In genomic region chr10:107275806-107276205, GRCh38 we compare ENCODE assay signal across 29 cellular contexts.
"Had no signal": no experiment of that assay in that cellular context is flagged by ENCODE, and none has a peak within 500 bp of the region (broad histone marks: within the 10 kb centered on the region; RNA-seq: fewer than 3 reads in every experiment).

No MANE protein-coding gene starts in this region.

- H3K27me3 ChIP-seq: foreskin keratinocyte, ovary, sigmoid colon, stomach, thyroid gland, vagina had no signal

- H3K4me3 ChIP-seq: dorsolateral prefrontal cortex, left ventricle myocardium inferior, lower lobe of right lung, ovary, psoas muscle, sigmoid colon, stomach, thyroid gland, vagina had no signal

- DNase-seq: dorsolateral prefrontal cortex; effector CD4-positive, alpha-beta T cell; foreskin keratinocyte; hypothalamus; immature natural killer cell; islet precursor cell; kidney glomerular epithelial cell; left colon; left ventricle myocardium inferior; lower lobe of right lung; natural killer cell; occipital lobe; ovary; posterior cingulate gyrus; psoas muscle; right cardiac atrium; sigmoid colon; small intestine; stimulated activated CD4-positive, alpha-beta T cell treated with anti-CD3 and anti-CD28 coated beads, Interleukin-12 subunit alpha, Interleukin-12 subunit beta, amount 100 ng/mL, for 4 hours; stimulated activated CD4-positive, alpha-beta T cell treated with anti-CD3 and anti-CD28 coated beads, Interleukin-2, amount 100 ng/mL, for 24 hours; stimulated activated CD4-positive, alpha-beta T cell treated with anti-CD3 and anti-CD28 coated beads, Interleukin-4, amount 100 ng/mL, for 24 hours; stimulated activated naive CD4-positive, alpha-beta T cell treated with Interleukin-2 at 50 U/mL for 16 hours; stomach; thyroid gland; trophoblast cell had no signal

- H3K36me3 Mint-ChIP-seq: immature natural killer cell; natural killer cell; stimulated activated effector memory CD8-positive, alpha-beta T cell treated with anti-CD3 and anti-CD28 coated beads, Interleukin-12 subunit alpha, Interleukin-12 subunit beta, amount 100 ng/mL, for 72 hours had no signal

- H3K27ac Mint-ChIP-seq: immature natural killer cell; natural killer cell; stimulated activated effector memory CD8-positive, alpha-beta T cell treated with anti-CD3 and anti-CD28 coated beads, Interleukin-12 subunit alpha, Interleukin-12 subunit beta, amount 100 ng/mL, for 72 hours had no signal

- H3K9me3 ChIP-seq: left ventricle myocardium inferior, lower lobe of right lung, ovary, psoas muscle, sigmoid colon, stomach, thyroid gland, vagina had no signal

- H3K4me1 ChIP-seq: foreskin keratinocyte, left ventricle myocardium inferior, lower lobe of right lung, psoas muscle, stomach, thyroid gland, vagina had no signal

- H3K4me1 Mint-ChIP-seq: immature natural killer cell; natural killer cell; stimulated activated effector memory CD8-positive, alpha-beta T cell treated with anti-CD3 and anti-CD28 coated beads, Interleukin-12 subunit alpha, Interleukin-12 subunit beta, amount 100 ng/mL, for 72 hours had no signal

- H3K27ac ChIP-seq: dorsolateral prefrontal cortex, epithelial cell of prostate, foreskin keratinocyte, left ventricle myocardium inferior, lower lobe of right lung, ovary, psoas muscle, sigmoid colon, stomach, thyroid gland, vagina had no signal

- H3K4me3 Mint-ChIP-seq: immature natural killer cell; natural killer cell; stimulated activated effector memory CD8-positive, alpha-beta T cell treated with anti-CD3 and anti-CD28 coated beads, Interleukin-12 subunit alpha, Interleukin-12 subunit beta, amount 100 ng/mL, for 72 hours had no signal

- ATAC-seq: esophagus mucosa; foreskin keratinocyte; left colon; lower lobe of right lung; natural killer cell; psoas muscle; right cardiac atrium; stimulated activated effector memory CD8-positive, alpha-beta T cell treated with anti-CD3 and anti-CD28 coated beads, Interleukin-12 subunit alpha, Interleukin-12 subunit beta, amount 100 ng/mL, for 72 hours had no signal

- H3K36me3 ChIP-seq: left ventricle myocardium inferior, lower lobe of right lung, ovary, sigmoid colon, stomach, thyroid gland, vagina had no signal
